ENCODE assay signal across 14 cellular contexts in the genomic region with DNA sequence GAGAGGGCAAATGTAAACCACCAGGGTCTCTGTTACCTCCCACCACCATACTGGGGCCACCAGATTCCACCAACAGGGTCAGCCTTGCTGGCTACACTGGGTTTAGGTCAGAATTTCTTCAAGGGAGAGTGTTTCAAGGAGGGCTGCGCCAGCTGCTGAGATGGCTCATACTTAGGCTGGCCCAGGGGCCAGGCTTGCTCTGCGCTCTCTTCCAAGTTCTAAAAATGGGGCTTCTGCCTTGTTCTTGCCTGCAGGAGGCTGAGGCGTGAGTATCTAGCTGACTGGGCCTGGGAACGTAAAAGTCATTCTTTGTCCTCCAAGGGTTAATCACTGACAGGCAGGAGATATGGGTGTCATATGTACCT. TPM values are rescaled to one million over a fixed set of nuclear protein-coding genes. Genes with fewer than 3 reads are reported as not detected.
DNase-seq lines count a peak whose midpoint lies in the region; ATAC-seq and TF ChIP-seq lines count a peak whose summit lies in the region.
"Had no signal": no experiment of that assay in that cellular context is flagged by ENCODE, and none has a peak within 500 bp of the region (broad histone marks: within the 10 kb centered on the region; RNA-seq: fewer than 3 reads in every experiment).

No MANE protein-coding gene starts in this region.

- CTCF ChIA-PET in BJ (lab: Yijun Ruan, JAX): interaction anchor here (1.0 to 1.9 kb wide), 4 partner anchors 10 to 93 kb away, joined by 3 to 7 read pairs (median 3); no protein-coding TSS in a partner anchor

- H3K27ac ChIP-seq in SK-N-MC (peak overlapping the region; percentile 74), sigmoid colon (peak overlapping the region; percentile 65 to 93 (median 86))

- no peak for TF ChIP-seq EP300 in sigmoid colon (IDR thresholded peaks at IDR 0.05)

- H3K27me3 ChIP-seq in BJ (ENCODE audit: control insufficient read depth, insufficient read depth, low read length) (no peaks in the 10 kb centered on the region), sigmoid colon (no peaks in the 10 kb centered on the region)
- H3K27me3 ChIP-seq: thyroid gland had no signal

- no peak for ATAC-seq in GM21717 (IDR thresholded peaks at IDR 0.05; ENCODE audit: unreplicated experiment)
- ATAC-seq in activated CD4-positive, CD25-positive, alpha-beta regulatory T cell treated with anti-CD3 and anti-CD28 coated beads, Interleukin-2, amount 50 U/mL, for 24 hours: no peak
- ATAC-seq: natural killer cell had no signal

- no peaks in the 10 kb centered on the region for H3K9me3 ChIP-seq in SK-N-MC (ENCODE audit: low read depth, low read length)
- H3K9me3 ChIP-seq in sigmoid colon: no peaks in the 10 kb centered on the region
- H3K9me3 ChIP-seq: thyroid gland had no signal

- WGBS in sigmoid colon, 2 donors: 91 to 97% methylated on average over 4 of the region's 4 CpGs

- peaks cover 0 to 64% (median 57%) of the 10 kb centered on the region in 4 donors for H3K4me1 ChIP-seq in sigmoid colon

- TF ChIP-seq CTCF in BJ (IDR thresholded peaks at IDR 0.05; ENCODE audit: insufficient read depth, low read depth, low read length) (peak; percentile 23; the same call in 1 of the 2 replicates), fibroblast of mammary gland (conservative IDR thresholded peaks at IDR 0.05; ENCODE audit: control insufficient read depth, insufficient read depth, low read depth, low read length) (peak; percentile 20), sigmoid colon (IDR thresholded peaks at IDR 0.05) (no peak)

- no peak overlapping the region for H3K9ac ChIP-seq in SK-N-MC (ENCODE audit: insufficient read length)

- intact Hi-C loops in sigmoid colon (cut with DNase I): no loop called here

- H3K36me3 ChIP-seq in BJ (ENCODE audit: control insufficient read depth, insufficient read depth, low read length) (no peaks in the 10 kb centered on the region), SK-N-MC (ENCODE audit: insufficient read depth, low read length) (no peaks in the 10 kb centered on the region), sigmoid colon (no peaks in the 10 kb centered on the region)
- H3K36me3 ChIP-seq: thyroid gland had no signal

- TF ChIP-seq POLR2A in sigmoid colon (IDR thresholded peaks at IDR 0.05): no peak

- no peak for DNase-seq in BJ (ENCODE audit: low read depth)
- DNase-seq in SK-N-MC (ENCODE audit: low read depth, low spot score): no peak
- DNase-seq in fibroblast of mammary gland (ENCODE audit: low read depth): no peak
- no peak for DNase-seq in sigmoid colon
- no peak for DNase-seq in dermis blood vessel endothelial cell
- no peak for DNase-seq in activated gamma-delta T cell (lab: John Stamatoyannopoulos, UW)
- DNase-seq: CD4-positive, alpha-beta T cell; cerebellar nuclear complex; natural killer cell; NCI-H1105 treated with DMSO at 0.1 percent for 48 hours; stimulated activated CD4-positive, alpha-beta T cell treated with anti-CD3 and anti-CD28 coated beads, Interleukin-2, amount 100 ng/mL, for 48 hours had no signal

- H3K4me3 ChIP-seq in BJ (ENCODE audit: low read depth, low read length) (no peak overlapping the region), SK-N-MC (no peak overlapping the region), fibroblast of mammary gland (ENCODE audit: control insufficient read depth, low read depth, low read length) (no peak overlapping the region), sigmoid colon (no peak overlapping the region)
- H3K4me3 ChIP-seq: thyroid gland had no signal

- POLR2A ChIA-PET in BJ (lab: Charles Lee): no interaction called here

RNA-seq across cellular contexts. Expression of a gene that starts 28.1 kb away (rescaled TPM):
- 31.0 and 83.3 TPM in 2 replicates for polyA plus RNA-seq in BJ (2011; rRNA removed)
- polyA minus RNA-seq in BJ (2011; rRNA and poly(A)+ RNA removed): 5.4 and 7.2 TPM in 2 replicates
- 100 to 1,000 TPM; 178 to 324 (median 239) TPM for total RNA-seq in sigmoid colon
- 100 to 1,000 TPM; 110 to 208 (median 152) TPM for polyA plus RNA-seq in sigmoid colon
- total RNA-seq in dermis blood vessel endothelial cell: 94.3 and 98.2 TPM in 2 replicates

Comparison
In these comparisons a context has a peak if more than half of its experiments do, and no peak if none do; other contexts are left out.
1. CTCF ChIP-seq: peak in BJ (single experiment) and fibroblast of mammary gland (single experiment); none in sigmoid colon (0 of 4).